In the genomic region with DNA sequence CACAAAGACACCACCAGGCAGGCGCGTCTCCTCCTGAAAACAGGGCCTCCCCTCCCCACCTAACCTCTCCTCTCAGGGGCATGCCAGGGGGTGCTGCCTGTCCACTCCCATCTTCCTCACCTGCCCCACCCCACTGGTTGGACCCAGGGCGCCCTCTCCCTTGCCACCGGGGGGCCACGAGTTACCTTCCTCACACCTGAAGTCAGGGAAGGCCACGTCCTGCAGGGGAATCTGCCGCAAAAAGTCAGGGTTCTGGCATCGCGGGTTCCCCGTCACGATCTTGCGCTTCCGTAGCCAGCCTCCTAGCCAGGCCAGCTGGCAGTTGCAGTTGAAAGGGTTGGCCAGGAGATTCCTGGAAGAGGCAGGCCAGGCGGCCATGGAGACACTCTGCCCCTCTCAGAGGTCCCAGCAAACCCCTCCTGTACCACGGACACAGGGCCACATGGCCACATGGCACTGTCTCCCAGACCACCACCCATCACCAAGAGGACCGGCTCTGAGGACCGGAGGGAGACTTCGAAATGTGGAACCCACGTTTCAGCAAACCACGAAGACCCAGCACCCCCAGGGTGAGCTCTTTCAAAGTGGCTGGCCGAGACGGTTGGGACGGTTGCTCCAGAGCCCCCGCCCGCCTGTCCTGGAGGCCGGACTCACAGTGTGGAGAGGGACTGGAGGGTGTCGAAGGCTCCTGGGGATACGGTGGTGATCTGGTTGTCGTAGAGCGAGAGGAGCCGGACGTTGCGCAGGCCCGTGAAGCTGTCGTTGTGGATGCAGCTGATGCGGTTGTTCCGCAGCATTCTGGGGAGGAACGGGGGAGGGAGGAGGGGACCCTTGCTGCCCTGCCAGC, we compare ENCODE assay signal across 22 cellular contexts.
"Had no signal": no experiment of that assay in that cellular context is flagged by ENCODE, and none has a peak within 500 bp of the region (broad histone marks: within the 10 kb centered on the region; RNA-seq: fewer than 3 reads in every experiment).

No MANE protein-coding gene starts in this region.

- ATAC-seq: HepG2 had no signal

- H3K27ac ChIP-seq: SJSA1, SK-N-MC had no signal

- H3K4me1 ChIP-seq: SJSA1 had no signal

- DNase-seq: IMR-90, Karpas-422, KG1, MG63, NCI-H1092, NCI-H1105 treated with DMSO at 0.1 percent for 48 hours, NCI-H1417 treated with DMSO at 0.1 percent for 48 hours, NCI-H146, NCI-H1694 treated with DMSO at 0.1 percent for 48 hours, NCI-H1930, NCI-H2081, NCI-H2107, NCI-H2227 treated with DMSO at 0.1 percent for 48 hours, NCI-H524 treated with DMSO at 0.1 percent for 48 hours, NCI-H69, NCI-H774, Right ventricle myocardium superior, RPMI8226, SIG-M5 had no signal

- H3K4me3 ChIP-seq: MG63, SJSA1, SK-N-MC had no signal

- H3K36me3 ChIP-seq: MG63, SJSA1 had no signal

- H3K9me3 ChIP-seq: MG63 had no signal

- H3K27me3 ChIP-seq: MG63, SJSA1 had no signal
